8 cellular contexts compared by ENCODE assay signal in genomic region chr17:45432405-45433113, GRCh38. TPM values are rescaled to one million over a fixed set of nuclear protein-coding genes. Genes with fewer than 3 reads are reported as not detected.
DNase-seq lines count a peak whose midpoint lies in the region; ATAC-seq and TF ChIP-seq lines count a peak whose summit lies in the region.

ARHGAP27 (minus strand) TSS chr17:45432870; CDS start chr17:45430279, 2,591 bp downstream.

- no peak within 1 kb of the TSS for H3K14ac ChIP-seq in neuronal stem cell (ENCODE audit: low read length)

- H2BK15ac ChIP-seq in neuronal stem cell (ENCODE audit: low read length), result no peak within 1 kb of the TSS

- peak within 1 kb of the TSS; percentile 92 for H3K18ac ChIP-seq in neuronal stem cell (ENCODE audit: low read length)

- H3K4ac ChIP-seq in neuronal stem cell (ENCODE audit: low read length), result no peak within 1 kb of the TSS

- no peak within 1 kb of the TSS for H2BK12ac ChIP-seq in neuronal stem cell (ENCODE audit: low read length)

- H3K4me1 ChIP-seq in foreskin keratinocyte (no peaks in the 10 kb centered on the region), neuronal stem cell (ENCODE audit: control insufficient read depth in 2 of 2, insufficient read depth in 1 of 2, low read depth in 1 of 2, low read length in 2 of 2) (peaks cover 5 to 17% of the 10 kb centered on the region in 2 donors)

- ATAC-seq in foreskin keratinocyte (no peak), HG03439 (IDR thresholded peaks at IDR 0.05; ENCODE audit: unreplicated experiment) (no peak)

- H3K9ac ChIP-seq in neuronal stem cell (ENCODE audit: low read depth, low read length, poor library complexity), result peak within 1 kb of the TSS; percentile 90

- H3K27me3 ChIP-seq in foreskin keratinocyte (peaks cover 12% of the 10 kb centered on the region), neuronal stem cell (ENCODE audit: control insufficient read depth in 3 of 3, insufficient read depth in 3 of 3, low read depth in 1 of 3, low read length in 3 of 3) (peaks cover 34 to 50% (median 41%) of the 10 kb centered on the region in 3 experiments)

- peak within 1 kb of the TSS; percentile 92 for H2AFZ ChIP-seq in neuronal stem cell (ENCODE audit: low read length)

- WGBS in neuronal stem cell (ENCODE audit: extremely low coverage in 2 of 2, insufficient read length in 2 of 2, insufficient replicate concordance in 1 of 2), 2 donors, result no CpG with 5 or more reads among the region's 64 CpGs

- no peaks in the 10 kb centered on the region for H3K36me3 ChIP-seq in neuronal stem cell (replicated peaks in 1 of 2; ENCODE audit: control insufficient read depth in 2 of 2, insufficient read depth in 2 of 2, low read length in 2 of 2)

- H2BK5ac ChIP-seq in neuronal stem cell (ENCODE audit: low read length), result no peak within 1 kb of the TSS

- H3K23ac ChIP-seq in neuronal stem cell (ENCODE audit: low read depth, low read length, poor library complexity), result peak within 1 kb of the TSS; percentile 65

- H3K27ac ChIP-seq in VCaP (peak within 1 kb of the TSS; percentile 80), foreskin keratinocyte (peak within 1 kb of the TSS; percentile 66), neuronal stem cell (replicated peaks; ENCODE audit: low read length) (no peak within 1 kb of the TSS)

- peaks cover 0 to 2% of the 10 kb centered on the region in 2 donors for H3K9me3 ChIP-seq in neuronal stem cell (replicated peaks in 1 of 2; ENCODE audit: control insufficient read depth in 2 of 2, insufficient read depth in 1 of 2, low read depth in 1 of 2, low read length in 2 of 2)

- no peak within 1 kb of the TSS for H4K8ac ChIP-seq in neuronal stem cell (ENCODE audit: low read depth, low read length)

- H2AK5ac ChIP-seq in neuronal stem cell (ENCODE audit: low read depth, low read length), result peak within 1 kb of the TSS; percentile 88

- no peak within 1 kb of the TSS for H4K91ac ChIP-seq in neuronal stem cell (ENCODE audit: low read depth, low read length, poor library complexity)

- H2BK120ac ChIP-seq in neuronal stem cell (ENCODE audit: low read depth, low read length), result no peak within 1 kb of the TSS

- H3K79me1 ChIP-seq in neuronal stem cell (ENCODE audit: low read depth, low read length), result no peaks in the 10 kb centered on the region

- H3K4me2 ChIP-seq in neuronal stem cell (ENCODE audit: insufficient read depth, low read length, poor library complexity, severe bottlenecking), result peak within 1 kb of the TSS; percentile 99

- no peak for TF ChIP-seq CTCF in AG10803 (conservative IDR thresholded peaks at IDR 0.05; ENCODE audit: low read length)
- TF ChIP-seq CTCF in HFF-Myc (IDR thresholded peaks at IDR 0.05; ENCODE audit: low read depth, low read length, missing control alignments), result no peak
- no peak for TF ChIP-seq CTCF in VCaP (conservative IDR thresholded peaks at IDR 0.05)
- no peak for TF ChIP-seq CTCF in foreskin keratinocyte (conservative IDR thresholded peaks at IDR 0.05)

- no peak for DNase-seq in AG10803 (ENCODE audit: low read depth)
- no peak for DNase-seq in HFF-Myc (ENCODE audit: extremely low read depth, low read depth)
- no peak for DNase-seq in foreskin keratinocyte
- DNase-seq in neuronal stem cell (ENCODE audit: low spot score), result no peak
- no peak for DNase-seq in HuH-7.5 (ENCODE audit: low spot score)
- DNase-seq in inferior parietal cortex (ENCODE audit: extremely low spot score), result no peak

- H3K4me3 ChIP-seq in AG10803 (ENCODE audit: low read length) (peak within 1 kb of the TSS; percentile 51), HFF-Myc (replicated peaks; ENCODE audit: low read depth, low read length) (peak within 1 kb of the TSS; percentile 32), neuronal stem cell (ENCODE audit: low read length in 2 of 2) (peak within 1 kb of the TSS; percentile 52 to 78)

RNA-seq across cellular contexts. Expression of gene ARHGAP27, which starts in this region (rescaled TPM):
- 13.3 and 13.5 TPM in 2 replicates for total RNA-seq in foreskin keratinocyte
- 9.5 and 10.0 TPM in 2 replicates for polyA plus RNA-seq in foreskin keratinocyte
- polyA plus RNA-seq in neuronal stem cell (2013, experiment 1 of 2), result 1.5 TPM
- polyA plus RNA-seq in neuronal stem cell (2013, experiment 2 of 2), result 1.4 TPM
